In genomic region chr12:69569236-69569635, GRCh38 we compare ENCODE assay signal across 16 cellular contexts. TPM values are rescaled to one million over a fixed set of nuclear protein-coding genes. Genes with fewer than 3 reads are reported as not detected.
DNase-seq lines count a peak whose midpoint lies in the region; ATAC-seq, FAIRE-seq and TF ChIP-seq lines count a peak whose summit lies in the region.
"Had no signal": no experiment of that assay in that cellular context is flagged by ENCODE, and none has a peak within 500 bp of the region (broad histone marks: within the 10 kb centered on the region; RNA-seq: fewer than 3 reads in every experiment).

No MANE protein-coding gene starts in this region.

- DNase-seq in activated CD8-positive, alpha-beta T cell treated with anti-CD3 and anti-CD28 coated beads for 36 hours, result no peak
- no peak for DNase-seq in activated CD8-positive, alpha-beta T cell treated with anti-CD3 and anti-CD28 coated beads, Interleukin-2, amount 10 ng/mL, durations not matched to agents 7 days and 5 days
- DNase-seq in PC-3 (peak; percentile 78), endothelial cell (ENCODE audit: low spot score) (no peak), skeletal muscle cell (ENCODE audit: low read depth) (peak; percentile 16), GM10248 (ENCODE audit: extremely low spot score) (no peak), retina (no peak), frontal cortex (ENCODE audit: low spot score in 2 of 2) (no peak)
- DNase-seq: DMS153, NCI-H146, NCI-H774, spleen, thyroid gland had no signal

- H3K36me3 ChIP-seq in PC-3 (ENCODE audit: low read depth, low read length), result peaks cover 23% of the 10 kb centered on the region

- H2AFZ ChIP-seq in PC-3 (ENCODE audit: low read length), result no peak overlapping the region
- H2AFZ ChIP-seq: neural progenitor cell had no signal

- CTCF ChIA-PET in activated CD8-positive, alpha-beta T cell treated with anti-CD3 and anti-CD28 coated beads for 36 hours (lab: Charles Lee), result interaction anchor here (0.7 to 7.3 kb wide), 10 partner anchors 9 to 289 kb away, joined by 3 to 81 read pairs (median 16); partner anchors contain the start of genes CCT2 and FRS2
- CTCF ChIA-PET in activated CD8-positive, alpha-beta T cell treated with anti-CD3 and anti-CD28 coated beads, Interleukin-2, amount 10 ng/mL, durations not matched to agents 7 days and 5 days (lab: Charles Lee), result interaction anchor here (0.8 to 6.1 kb wide), 9 partner anchors 10 to 355 kb away, joined by 3 to 67 read pairs (median 5); no protein-coding TSS in a partner anchor
- CTCF ChIA-PET in PC-3 (lab: Charles Lee) (interaction anchor here (0.7 kb wide), 1 partner anchor 99 kb away, joined by 4 read pairs; the partner anchor contains the start of gene FRS2), GM10248 (lab: Yijun Ruan, JAX) (interaction anchor here (0.7 to 5.4 kb wide), 16 partner anchors 9 to 415 kb away, joined by 3 to 76 read pairs (median 4); partner anchors contain the start of genes CCT2 and FRS2)

- H3K4me1 Mint-ChIP-seq in activated CD8-positive, alpha-beta T cell treated with anti-CD3 and anti-CD28 coated beads for 36 hours (ENCODE audit: low read depth), result no peaks in the 10 kb centered on the region
- peaks cover 2% of the 10 kb centered on the region for H3K4me1 Mint-ChIP-seq in activated CD8-positive, alpha-beta T cell treated with anti-CD3 and anti-CD28 coated beads, Interleukin-2, amount 10 ng/mL, durations not matched to agents 7 days and 5 days (ENCODE audit: low read depth)
- H3K4me1 Mint-ChIP-seq in endothelial cell (ENCODE audit: unreplicated experiment), result peaks cover 10% of the 10 kb centered on the region
- H3K4me1 Mint-ChIP-seq: neural progenitor cell had no signal

- H3K9me2 ChIP-seq in PC-3 (replicated peaks; ENCODE audit: low read length), result no peaks in the 10 kb centered on the region

- H3K27me3 Mint-ChIP-seq in activated CD8-positive, alpha-beta T cell treated with anti-CD3 and anti-CD28 coated beads for 36 hours, result no peaks in the 10 kb centered on the region
- H3K27me3 Mint-ChIP-seq in activated CD8-positive, alpha-beta T cell treated with anti-CD3 and anti-CD28 coated beads, Interleukin-2, amount 10 ng/mL, durations not matched to agents 7 days and 5 days (ENCODE audit: low read depth), result no peaks in the 10 kb centered on the region
- H3K27me3 Mint-ChIP-seq in endothelial cell (ENCODE audit: unreplicated experiment), result no peaks in the 10 kb centered on the region

- H3K4me3 Mint-ChIP-seq in activated CD8-positive, alpha-beta T cell treated with anti-CD3 and anti-CD28 coated beads for 36 hours, result no peak overlapping the region
- no peak overlapping the region for H3K4me3 Mint-ChIP-seq in activated CD8-positive, alpha-beta T cell treated with anti-CD3 and anti-CD28 coated beads, Interleukin-2, amount 10 ng/mL, durations not matched to agents 7 days and 5 days
- H3K4me3 Mint-ChIP-seq in endothelial cell (ENCODE audit: unreplicated experiment), result no peak overlapping the region
- H3K4me3 Mint-ChIP-seq: neural progenitor cell had no signal

- no peak for ATAC-seq in activated CD8-positive, alpha-beta T cell treated with anti-CD3 and anti-CD28 coated beads for 36 hours
- no peak for ATAC-seq in activated CD8-positive, alpha-beta T cell treated with anti-CD3 and anti-CD28 coated beads, Interleukin-2, amount 10 ng/mL, durations not matched to agents 7 days and 5 days
- peak; percentile 74 for ATAC-seq in PC-3

- intact Hi-C loops in activated CD8-positive, alpha-beta T cell treated with anti-CD3 and anti-CD28 coated beads for 36 hours (cut with micrococcal nuclease), result no loop called here
- intact Hi-C loops in PC-3 (cut with micrococcal nuclease), result no loop called here

- FAIRE-seq in frontal cortex (lab: Jason Lieb, UNC), result no peak
- FAIRE-seq: A204.1, H1 had no signal

- H3K4me3 ChIP-seq in PC-3 (ENCODE audit: low read length), result peak overlapping the region; percentile 52
- H3K4me3 ChIP-seq in skeletal muscle cell (ENCODE audit: low read depth, low read length), result no peak overlapping the region
- H3K4me3 ChIP-seq: neural progenitor cell, spleen, thyroid gland had no signal

- peak overlapping the region; percentile 46 for H3K9ac ChIP-seq in PC-3 (ENCODE audit: low read length)
- H3K9ac ChIP-seq: neural progenitor cell had no signal

- no TSS peak for BruUV-seq in PC-3 (replicated peaks; lab: Mats Ljungman, UMichigan)

- peak overlapping the region; percentile 72 for H3K4me2 ChIP-seq in PC-3 (ENCODE audit: low read length)
- H3K4me2 ChIP-seq: neural progenitor cell had no signal

- H3K27ac Mint-ChIP-seq in activated CD8-positive, alpha-beta T cell treated with anti-CD3 and anti-CD28 coated beads for 36 hours, result peak overlapping the region; percentile 7
- H3K27ac Mint-ChIP-seq in activated CD8-positive, alpha-beta T cell treated with anti-CD3 and anti-CD28 coated beads, Interleukin-2, amount 10 ng/mL, durations not matched to agents 7 days and 5 days, result no peak overlapping the region
- H3K27ac Mint-ChIP-seq in endothelial cell (ENCODE audit: unreplicated experiment), result peak overlapping the region; percentile 53
- H3K27ac Mint-ChIP-seq: neural progenitor cell had no signal

- H3K27ac ChIP-seq in PC-3 (ENCODE audit: low read length), result peak overlapping the region; percentile 90
- H3K27ac ChIP-seq: neural progenitor cell, thyroid gland had no signal

- no peaks in the 10 kb centered on the region for H4K20me1 ChIP-seq in PC-3 (ENCODE audit: low read length)

- TF ChIP-seq CTCF in activated CD8-positive, alpha-beta T cell treated with anti-CD3 and anti-CD28 coated beads for 36 hours (IDR thresholded peaks at IDR 0.05), result no peak
- TF ChIP-seq CTCF in PC-3 (conservative IDR thresholded peaks at IDR 0.05; ENCODE audit: low read depth, low read length), result no peak
- TF ChIP-seq CTCF in endothelial cell (IDR thresholded peaks at IDR 0.05; ENCODE audit: unreplicated experiment), result no peak
- TF ChIP-seq CTCF in GM10248 (IDR thresholded peaks at IDR 0.05; ENCODE audit: control extremely low read depth, extremely low read depth, low read depth, missing control alignments), result no peak

- H3K79me2 ChIP-seq in PC-3 (ENCODE audit: low read length), result peaks cover 3% of the 10 kb centered on the region

- H3K27me3 ChIP-seq in PC-3 (ENCODE audit: low read length), result no peaks in the 10 kb centered on the region
- H3K27me3 ChIP-seq: neural progenitor cell, spleen, thyroid gland had no signal

- no peaks in the 10 kb centered on the region for H3K9me3 Mint-ChIP-seq in activated CD8-positive, alpha-beta T cell treated with anti-CD3 and anti-CD28 coated beads for 36 hours
- H3K9me3 Mint-ChIP-seq in activated CD8-positive, alpha-beta T cell treated with anti-CD3 and anti-CD28 coated beads, Interleukin-2, amount 10 ng/mL, durations not matched to agents 7 days and 5 days (ENCODE audit: insufficient read depth), result no peaks in the 10 kb centered on the region
- H3K9me3 Mint-ChIP-seq in endothelial cell (ENCODE audit: unreplicated experiment), result no peaks in the 10 kb centered on the region
- H3K9me3 Mint-ChIP-seq: neural progenitor cell had no signal

- POLR2A ChIA-PET in activated CD8-positive, alpha-beta T cell treated with anti-CD3 and anti-CD28 coated beads for 36 hours (lab: Charles Lee), result interaction anchor here (0.6 to 0.9 kb wide), 3 partner anchors 17 to 211 kb away, joined by 3 read pairs; no protein-coding TSS in a partner anchor
- POLR2A ChIA-PET in activated CD8-positive, alpha-beta T cell treated with anti-CD3 and anti-CD28 coated beads, Interleukin-2, amount 10 ng/mL, durations not matched to agents 7 days and 5 days (lab: Charles Lee), result no interaction called here
- POLR2A ChIA-PET in PC-3 (lab: Charles Lee; ENCODE audit: unreplicated experiment) (interaction anchor here (0.5 kb wide), 1 partner anchor 31 kb away, joined by 3 read pairs; no protein-coding TSS in a partner anchor), GM10248 (lab: Yijun Ruan, JAX) (no interaction called here)

- H3K4me1 ChIP-seq in PC-3 (ENCODE audit: insufficient read depth, low read length), result peaks cover 30% of the 10 kb centered on the region
- H3K4me1 ChIP-seq: neural progenitor cell, thyroid gland had no signal

- peaks cover 16% of the 10 kb centered on the region for H3K36me3 Mint-ChIP-seq in activated CD8-positive, alpha-beta T cell treated with anti-CD3 and anti-CD28 coated beads for 36 hours (ENCODE audit: low read depth)
- H3K36me3 Mint-ChIP-seq in activated CD8-positive, alpha-beta T cell treated with anti-CD3 and anti-CD28 coated beads, Interleukin-2, amount 10 ng/mL, durations not matched to agents 7 days and 5 days (ENCODE audit: low read depth), result peaks cover 17% of the 10 kb centered on the region
- peaks cover 10% of the 10 kb centered on the region for H3K36me3 Mint-ChIP-seq in endothelial cell (ENCODE audit: low read depth, unreplicated experiment)

- H3K9me3 ChIP-seq in PC-3 (ENCODE audit: low read length), result no peaks in the 10 kb centered on the region
- H3K9me3 ChIP-seq: spleen, thyroid gland had no signal

- no peaks in the 10 kb centered on the region for H3F3A ChIP-seq in PC-3 (ENCODE audit: low read length, unreplicated experiment)

RNA-seq across cellular contexts. Expression of gene CCT2, which starts 16.0 kb away (rescaled TPM):
- 100 to 1,000 TPM; 389 to 403 TPM for total RNA-seq in activated CD8-positive, alpha-beta T cell treated with anti-CD3 and anti-CD28 coated beads for 36 hours
- total RNA-seq in activated CD8-positive, alpha-beta T cell treated with anti-CD3 and anti-CD28 coated beads, Interleukin-2, amount 10 ng/mL, durations not matched to agents 7 days and 5 days, result 100 to 1,000 TPM; 238 to 252 TPM
- total RNA-seq in PC-3 (2014; rRNA removed) (306 and 345 TPM in 2 replicates), endothelial cell (ENCODE audit: unreplicated experiment) (153 TPM), frontal cortex (297 TPM)

RNA-seq across cellular contexts. Expression of gene LRRC10, which starts 41.5 kb away (rescaled TPM):
- not detected for total RNA-seq in activated CD8-positive, alpha-beta T cell treated with anti-CD3 and anti-CD28 coated beads for 36 hours
- not detected for total RNA-seq in activated CD8-positive, alpha-beta T cell treated with anti-CD3 and anti-CD28 coated beads, Interleukin-2, amount 10 ng/mL, durations not matched to agents 7 days and 5 days
- total RNA-seq in PC-3 (2014; rRNA removed) (not detected in 2 replicates), endothelial cell (ENCODE audit: unreplicated experiment) (not detected), frontal cortex (not detected)
- total RNA-seq: H1, spleen, thyroid gland had no signal

Comparison
In these comparisons a context has a peak if more than half of its experiments do, and no peak if none do; other contexts are left out.
1. POLR2A ChIA-PET loops: an anchor here in activated CD8-positive, alpha-beta T cell treated with anti-CD3 and anti-CD28 coated beads for 36 hours (0.6 to 0.9 kb wide) and PC-3 (0.5 kb wide); none called in activated CD8-positive, alpha-beta T cell treated with anti-CD3 and anti-CD28 coated beads, Interleukin-2, amount 10 ng/mL, durations not matched to agents 7 days and 5 days and GM10248.
2. DNase-seq: peak in PC-3 (single experiment) and skeletal muscle cell (single experiment); none in activated CD8-positive, alpha-beta T cell treated with anti-CD3 and anti-CD28 coated beads for 36 hours (single experiment), activated CD8-positive, alpha-beta T cell treated with anti-CD3 and anti-CD28 coated beads, Interleukin-2, amount 10 ng/mL, durations not matched to agents 7 days and 5 days (single experiment), endothelial cell (single experiment), GM10248 (single experiment), retina (single experiment) and frontal cortex (0 of 2).